Comparison of ENCODE assay signal across 19 cellular contexts in genomic region chr1:238458924-238459323, GRCh38.
"Had no signal": no experiment of that assay in that cellular context is flagged by ENCODE, and none has a peak within 500 bp of the region (broad histone marks: within the 10 kb centered on the region; RNA-seq: fewer than 3 reads in every experiment).

No MANE protein-coding gene starts in this region.

- H3K27me3 ChIP-seq: body of pancreas, foreskin keratinocyte, upper lobe of right lung had no signal

- H3K9me3 ChIP-seq: body of pancreas, upper lobe of right lung had no signal

- DNase-seq: activated CD4-positive, alpha-beta T cell treated with anti-CD3 and anti-CD28 coated beads for 36 hours; activated CD4-positive, alpha-beta T cell treated with anti-CD3 and anti-CD28 coated beads, Interleukin-2, amount 50 U/mL, for 48 hours; activated naive CD8-positive, alpha-beta T cell treated with anti-CD3 and anti-CD28 coated beads, Interleukin-2, amount 10 ng/mL, durations not matched to agents 7 days and 5 days; amygdala; body of pancreas; caudate nucleus; foreskin keratinocyte; hippocampal formation; immature natural killer cell; naive thymus-derived CD8-positive, alpha-beta T cell; stimulated activated CD4-positive, alpha-beta T cell treated with anti-CD3 and anti-CD28 coated beads, Interleukin-12 subunit alpha, Interleukin-12 subunit beta, amount 100 ng/mL, for 4 hours; stimulated activated CD4-positive, alpha-beta T cell treated with anti-CD3 and anti-CD28 coated beads, Interleukin-1b, Interleukin-23, amount 100 ng/mL, for 48 hours; stimulated activated CD8-positive, alpha-beta memory T cell treated with anti-CD3 and anti-CD28 coated beads, Interleukin-4, amount 100 ng/mL, for 48 hours; stimulated activated naive CD4-positive, alpha-beta T cell; upper lobe of right lung had no signal

- H3K4me3 Mint-ChIP-seq: activated CD4-positive, alpha-beta T cell treated with anti-CD3 and anti-CD28 coated beads for 36 hours; activated naive CD8-positive, alpha-beta T cell treated with anti-CD3 and anti-CD28 coated beads, Interleukin-2, amount 10 ng/mL, durations not matched to agents 7 days and 5 days; activated T-helper 1 cell treated with anti-CD3 and anti-CD28 coated beads, Interleukin-12 subunit alpha, Interleukin-12 subunit beta, Interleukin-2, Interleukin-4 antibody, amounts not matched to agents 30 ng/mL and 10 ng/mL and 1 ng/mL, durations not matched to agents 14 hours and 24 hours and 36 hours; immature natural killer cell; naive thymus-derived CD8-positive, alpha-beta T cell; T-helper 2 cell treated with Interferon-gamma antibody and Interleukin-4, amounts not matched to agents 5 μg/mL and 100 μg/mL, for 36 hours had no signal

- H3K36me3 Mint-ChIP-seq: activated naive CD8-positive, alpha-beta T cell treated with anti-CD3 and anti-CD28 coated beads, Interleukin-2, amount 10 ng/mL, durations not matched to agents 7 days and 5 days; naive thymus-derived CD8-positive, alpha-beta T cell had no signal

- H3K27ac ChIP-seq: body of pancreas, epithelial cell of prostate, foreskin keratinocyte, upper lobe of right lung had no signal

- H3K4me1 Mint-ChIP-seq: activated CD4-positive, alpha-beta T cell treated with anti-CD3 and anti-CD28 coated beads for 36 hours; activated naive CD8-positive, alpha-beta T cell treated with anti-CD3 and anti-CD28 coated beads, Interleukin-2, amount 10 ng/mL, durations not matched to agents 7 days and 5 days; immature natural killer cell; naive thymus-derived CD8-positive, alpha-beta T cell had no signal

- H3K36me3 ChIP-seq: upper lobe of right lung had no signal

- H3K27me3 Mint-ChIP-seq: activated CD4-positive, alpha-beta T cell treated with anti-CD3 and anti-CD28 coated beads for 36 hours; activated naive CD8-positive, alpha-beta T cell treated with anti-CD3 and anti-CD28 coated beads, Interleukin-2, amount 10 ng/mL, durations not matched to agents 7 days and 5 days; naive thymus-derived CD8-positive, alpha-beta T cell; progenitor cell of endocrine pancreas had no signal

- H3K4me1 ChIP-seq: body of pancreas, upper lobe of right lung had no signal

- ATAC-seq: activated CD4-positive, alpha-beta T cell treated with anti-CD3 and anti-CD28 coated beads for 36 hours; body of pancreas; foreskin keratinocyte; naive thymus-derived CD8-positive, alpha-beta T cell; upper lobe of right lung had no signal

- H3K4me3 ChIP-seq: body of pancreas, upper lobe of right lung had no signal
